In genomic region chr22:26658161-26658560, GRCh38 we compare ENCODE assay signal across 9 cellular contexts. TPM values are rescaled to one million over a fixed set of nuclear protein-coding genes. Genes with fewer than 3 reads are reported as not detected.
DNase-seq lines count a peak whose midpoint lies in the region; ATAC-seq, FAIRE-seq and TF ChIP-seq lines count a peak whose summit lies in the region.
"Had no signal": no experiment of that assay in that cellular context is flagged by ENCODE, and none has a peak within 500 bp of the region (broad histone marks: within the 10 kb centered on the region; RNA-seq: fewer than 3 reads in every experiment).

No MANE protein-coding gene starts in this region.

- TF ChIP-seq CTCF in WI38 (IDR thresholded peaks at IDR 0.05; ENCODE audit: low read depth, low read length), result no peak
- no peak for TF ChIP-seq CTCF in hepatocyte (IDR thresholded peaks at IDR 0.05; ENCODE audit: poor library complexity)
- no peak for TF ChIP-seq CTCF in thoracic aorta (IDR thresholded peaks at IDR 0.05)

- ATAC-seq in thoracic aorta (ENCODE audit: insufficient number of reproducible peaks, low FRiP score, low read depth), result no peak

- peak overlapping the region; percentile 92 for H3K27ac Mint-ChIP-seq in activated naive CD4-positive, alpha-beta T cell treated with anti-CD3 and anti-CD28 coated beads, Interleukin-2, amount 10 ng/mL, durations not matched to agents 7 days and 5 days

- H3K36me3 ChIP-seq in hepatocyte (replicated peaks; ENCODE audit: insufficient read depth, low read depth) (no peaks in the 10 kb centered on the region), thoracic aorta (no peaks in the 10 kb centered on the region)

- CTCF ChIA-PET in activated naive CD4-positive, alpha-beta T cell treated with anti-CD3 and anti-CD28 coated beads, Interleukin-2, amount 10 ng/mL, durations not matched to agents 7 days and 5 days (lab: Charles Lee), result interaction anchor here (1.5 kb wide), 1 partner anchor 13 kb away, joined by 3 read pairs; no protein-coding TSS in a partner anchor

- no peak for DNase-seq in activated naive CD4-positive, alpha-beta T cell treated with anti-CD3 and anti-CD28 coated beads, Interleukin-2, amount 10 ng/mL, durations not matched to agents 7 days and 5 days
- no peak for DNase-seq in activated naive CD4-positive, alpha-beta T cell treated with anti-CD3 and anti-CD28 coated beads, Interleukin-2, amount 50 U/mL, for 16 hours
- no peak for DNase-seq in hepatocyte (ENCODE audit: low spot score)
- no peak for DNase-seq in thoracic aorta (ENCODE audit: low spot score)
- no peak for DNase-seq in urothelium cell line (ENCODE audit: low spot score)
- no peak for DNase-seq in NCI-H1694 (lab: John Stamatoyannopoulos, UW)
- no peak for DNase-seq in cerebellum (ENCODE audit: low spot score)

- peaks cover 39% of the 10 kb centered on the region for H3K4me1 Mint-ChIP-seq in activated naive CD4-positive, alpha-beta T cell treated with anti-CD3 and anti-CD28 coated beads, Interleukin-2, amount 10 ng/mL, durations not matched to agents 7 days and 5 days

- no peaks in the 10 kb centered on the region for H3K9me3 Mint-ChIP-seq in activated naive CD4-positive, alpha-beta T cell treated with anti-CD3 and anti-CD28 coated beads, Interleukin-2, amount 10 ng/mL, durations not matched to agents 7 days and 5 days

- no peak for FAIRE-seq in urothelium cell line (lab: Jason Lieb, UNC)

- peak overlapping the region; percentile 94 for H3K4me3 Mint-ChIP-seq in activated naive CD4-positive, alpha-beta T cell treated with anti-CD3 and anti-CD28 coated beads, Interleukin-2, amount 10 ng/mL, durations not matched to agents 7 days and 5 days

- H3K4me2 ChIP-seq in hepatocyte, result peak overlapping the region; percentile 86

- no peak overlapping the region for H2AFZ ChIP-seq in hepatocyte

- no peaks in the 10 kb centered on the region for H3K9me3 ChIP-seq in hepatocyte (ENCODE audit: low read depth)
- no peaks in the 10 kb centered on the region for H3K9me3 ChIP-seq in thoracic aorta

- H3K4me3 ChIP-seq in WI38 (ENCODE audit: low read depth, low read length), result peak overlapping the region; percentile 55
- peak overlapping the region; percentile 18 for H3K4me3 ChIP-seq in hepatocyte
- H3K4me3 ChIP-seq in thoracic aorta, result peak overlapping the region; percentile 69

- 4% methylated on average over 11 of the region's 11 CpGs for WGBS in hepatocyte (ENCODE audit: low lambda C conversion rate, missing lambda C conversion rate)

- H3K36me3 Mint-ChIP-seq in activated naive CD4-positive, alpha-beta T cell treated with anti-CD3 and anti-CD28 coated beads, Interleukin-2, amount 10 ng/mL, durations not matched to agents 7 days and 5 days, result peaks cover 11% of the 10 kb centered on the region

- no peaks in the 10 kb centered on the region for H4K20me1 ChIP-seq in hepatocyte (ENCODE audit: insufficient read depth, poor library complexity, severe bottlenecking)

- no peaks in the 10 kb centered on the region for H3K79me2 ChIP-seq in hepatocyte

- peaks cover 70% of the 10 kb centered on the region for H3K27me3 ChIP-seq in hepatocyte
- peaks cover 7% of the 10 kb centered on the region for H3K27me3 ChIP-seq in thoracic aorta (replicated peaks; ENCODE audit: insufficient read depth)

- H3K9me2 ChIP-seq in hepatocyte (replicated peaks; ENCODE audit: insufficient read depth), result no peaks in the 10 kb centered on the region

- peaks cover 38% of the 10 kb centered on the region for H3K27me3 Mint-ChIP-seq in activated naive CD4-positive, alpha-beta T cell treated with anti-CD3 and anti-CD28 coated beads, Interleukin-2, amount 10 ng/mL, durations not matched to agents 7 days and 5 days

- H3K4me1 ChIP-seq in hepatocyte (ENCODE audit: insufficient read depth) (peaks cover 14% of the 10 kb centered on the region), thoracic aorta (ENCODE audit: control insufficient read depth in 1 of 2, low read depth in 2 of 2) (peaks cover 22 to 24% of the 10 kb centered on the region in 2 donors)

- H3K27ac ChIP-seq in hepatocyte (no peak overlapping the region), thoracic aorta (no peak overlapping the region)

RNA-seq across cellular contexts. Expression of gene MIAT, which starts 0.8 kb away (rescaled TPM):
- total RNA-seq in hepatocyte (1.00 and 1.1 TPM in 2 replicates), thoracic aorta (1 to 10 TPM in 1 of 2 donors, under 1 TPM in 1; 0.81 to 3.6 TPM), cerebellum (194 TPM)
- 0.51 and 1.9 TPM in 2 replicates for polyA plus RNA-seq in hepatocyte

RNA-seq across cellular contexts. Expression of gene CRYBA4, which starts 36.4 kb away (rescaled TPM):
- total RNA-seq in hepatocyte, result not detected in 2 replicates
- polyA plus RNA-seq in hepatocyte, result not detected in 2 replicates
- not detected for total RNA-seq in thoracic aorta
- not detected for total RNA-seq in cerebellum
- total RNA-seq: HT1080 had no signal

RNA-seq across cellular contexts. Expression of gene CRYBB1, which starts 40.3 kb away (rescaled TPM):
- total RNA-seq in hepatocyte, result not detected in 2 replicates
- 0.79 TPM in 1 of 2 replicates, not detected in the other for polyA plus RNA-seq in hepatocyte
- 1 to 10 TPM in 1 of 2 donors, under 1 TPM in 1; 0.71 to 2.6 TPM for total RNA-seq in thoracic aorta
- 0.27 TPM for total RNA-seq in cerebellum
- total RNA-seq: HT1080 had no signal

Comparison
In these comparisons a context has a peak if more than half of its experiments do, and no peak if none do; other contexts are left out.
1. H3K4me3 ChIP-seq: peak in every context shown above with its lines; median percentile 69 in thoracic aorta; 55 in WI38; 18 in hepatocyte.
2. RNA of gene MIAT, which starts 0.8 kb away (total RNA-seq): 194 TPM in cerebellum (single experiment); 0.81 to 3.6 TPM in thoracic aorta and 1.00 to 1.1 TPM in hepatocyte; every median in the first group is over 10 times any median in the second.